ENCODE assay signal across 11 cellular contexts in the genomic region with DNA sequence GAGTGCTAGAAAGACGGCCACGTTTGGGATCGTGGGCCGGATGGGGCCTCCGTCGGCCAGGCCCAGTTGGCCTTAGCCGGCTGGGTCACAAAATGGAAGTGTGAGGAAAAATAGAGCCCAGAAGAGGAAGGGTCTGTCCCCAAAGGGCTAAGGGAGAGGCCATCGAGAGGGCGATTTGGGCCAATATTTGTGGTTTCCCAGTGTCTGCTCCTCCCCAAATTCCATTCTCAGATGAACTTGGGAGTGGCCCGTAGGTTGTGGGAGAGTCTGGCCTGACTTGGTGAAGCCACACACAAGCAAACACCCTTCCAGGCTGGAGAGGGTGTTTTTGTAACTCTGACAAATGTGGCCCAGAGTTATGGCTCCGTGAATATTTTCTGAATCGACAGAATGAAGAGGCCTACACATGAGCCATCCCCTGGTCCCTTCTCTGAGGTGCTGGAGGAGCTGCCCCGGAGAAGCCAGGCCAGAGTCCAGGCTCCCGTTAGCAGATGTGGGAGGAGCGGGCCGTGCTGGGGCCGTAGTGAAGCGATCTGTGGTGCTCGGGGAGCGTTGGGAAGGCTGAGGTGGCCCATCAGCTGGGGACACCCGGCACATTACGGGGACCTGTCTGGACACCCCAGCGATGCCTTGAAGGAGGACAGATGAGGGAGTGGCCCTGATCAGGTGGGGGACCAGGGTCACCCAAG.
DNase-seq lines count a peak whose midpoint lies in the region; ATAC-seq and TF ChIP-seq lines count a peak whose summit lies in the region.
"Had no signal": no experiment of that assay in that cellular context is flagged by ENCODE, and none has a peak within 500 bp of the region (broad histone marks: within the 10 kb centered on the region; RNA-seq: fewer than 3 reads in every experiment).

No MANE protein-coding gene starts in this region.

- no peak overlapping the region for H3K27ac Mint-ChIP-seq in natural killer cell treated with Interleukin-12 subunit alpha and Interleukin-12 subunit beta and Interleukin-15 and Interleukin-18, amount 100 ng/mL, for 72 hours
- H3K27ac Mint-ChIP-seq in natural killer cell: peak overlapping the region in 1 of 2 donors; percentile 7

- peaks cover 0 to 28% of the 10 kb centered on the region in 2 donors for H3K4me1 Mint-ChIP-seq in natural killer cell treated with Interleukin-12 subunit alpha and Interleukin-12 subunit beta and Interleukin-15 and Interleukin-18, amount 100 ng/mL, for 72 hours (ENCODE audit: low read depth in 2 of 2)
- H3K4me1 Mint-ChIP-seq in natural killer cell: peaks cover 39 to 50% of the 10 kb centered on the region in 2 donors

- H3K27ac ChIP-seq in dorsolateral prefrontal cortex (peak overlapping the region; percentile 92 to 100 (median 99)), aorta (ENCODE audit: low read depth in 1 of 2, low read length in 2 of 2) (peak overlapping the region; percentile 45 to 76)

- H3K27me3 Mint-ChIP-seq in natural killer cell treated with Interleukin-12 subunit alpha and Interleukin-12 subunit beta and Interleukin-15 and Interleukin-18, amount 100 ng/mL, for 72 hours: no peaks in the 10 kb centered on the region
- H3K27me3 Mint-ChIP-seq in natural killer cell (ENCODE audit: low read depth in 2 of 2): no peaks in the 10 kb centered on the region
- H3K27me3 Mint-ChIP-seq: CD4-positive, alpha-beta T cell; naive B cell had no signal

- peak; percentile 34 for DNase-seq in natural killer cell treated with Interleukin-12 subunit alpha and Interleukin-12 subunit beta and Interleukin-15 and Interleukin-18, amount 100 ng/mL, for 72 hours (ENCODE audit: low spot score)
- DNase-seq in natural killer cell (no peak), dorsolateral prefrontal cortex (peak in 8 of 10 donors; percentile 27 to 60 (median 40)), lung microvascular endothelial cell (ENCODE audit: low read depth in 2 of 2) (peak; percentile 61 to 67), aorta (peak; percentile 60 to 86), NCI-H82 treated with DMSO at 0.1 percent for 48 hours (lab: John Stamatoyannopoulos, UW; ENCODE audit: unreplicated experiment) (no peak), NCI-H524 treated with DMSO at 0.1 percent for 48 hours (lab: John Stamatoyannopoulos, UW) (no peak)
- DNase-seq: naive B cell, NCI-H2081 had no signal

- WGBS in aorta, 2 donors: 3 to 10% methylated on average over 23 of the region's 23 CpGs

- no peaks in the 10 kb centered on the region for H3K9me3 ChIP-seq in aorta (ENCODE audit: control insufficient read depth, low read length)

- H3K4me3 ChIP-seq in dorsolateral prefrontal cortex: peak overlapping the region; percentile 27 to 98 (median 93)
- H3K4me3 ChIP-seq in aorta (ENCODE audit: low read length in 2 of 2): no peak overlapping the region

- no peaks in the 10 kb centered on the region for H3K36me3 ChIP-seq in aorta (ENCODE audit: control insufficient read depth in 1 of 2, insufficient read depth in 2 of 2, low read length in 1 of 2)

- TF ChIP-seq CTCF in natural killer cell (IDR thresholded peaks at IDR 0.05) (no peak), dorsolateral prefrontal cortex (IDR thresholded peaks at IDR 0.05 in 54 of 56, conservative IDR thresholded peaks at IDR 0.05 in 2 of 56; ENCODE audit: low read depth in 1 of 56, partially characterized antibody in 56 of 56) (no peak)

- H3K4me3 Mint-ChIP-seq in natural killer cell treated with Interleukin-12 subunit alpha and Interleukin-12 subunit beta and Interleukin-15 and Interleukin-18, amount 100 ng/mL, for 72 hours: no peak overlapping the region
- no peak overlapping the region for H3K4me3 Mint-ChIP-seq in natural killer cell

- intact Hi-C loops in natural killer cell (cut with micrococcal nuclease) (no loop called here), dorsolateral prefrontal cortex (cut with DNase I) (loop anchor here in 1 of 2 donors (10.0 kb wide), 1 partner anchor 62 kb away; no protein-coding TSS in a partner anchor), aorta (cut with DNase I) (loop anchor here in 1 of 2 donors (5.0 kb wide), 1 partner anchor 36 kb away; no protein-coding TSS in a partner anchor)

- no peaks in the 10 kb centered on the region for H3K27me3 ChIP-seq in dorsolateral prefrontal cortex
- no peaks in the 10 kb centered on the region for H3K27me3 ChIP-seq in aorta (ENCODE audit: control insufficient read depth in 1 of 2, insufficient read depth in 2 of 2, low read length in 1 of 2)

- ATAC-seq in natural killer cell treated with Interleukin-12 subunit alpha and Interleukin-12 subunit beta and Interleukin-15 and Interleukin-18, amount 100 ng/mL, for 72 hours: no peak
- ATAC-seq in natural killer cell: no peak
- peak; percentile 36 for ATAC-seq in aorta (ENCODE audit: low FRiP score)
- ATAC-seq in GM19452 (IDR thresholded peaks at IDR 0.05; ENCODE audit: unreplicated experiment): no peak

- no peaks in the 10 kb centered on the region for H3K36me3 Mint-ChIP-seq in natural killer cell treated with Interleukin-12 subunit alpha and Interleukin-12 subunit beta and Interleukin-15 and Interleukin-18, amount 100 ng/mL, for 72 hours
- no peaks in the 10 kb centered on the region for H3K36me3 Mint-ChIP-seq in natural killer cell
- H3K36me3 Mint-ChIP-seq: naive B cell had no signal

- H3K4me1 ChIP-seq in aorta (ENCODE audit: control insufficient read depth in 1 of 2, insufficient read depth in 2 of 2, low read length in 2 of 2): no peaks in the 10 kb centered on the region

- no peaks in the 10 kb centered on the region for H3K9me3 Mint-ChIP-seq in natural killer cell treated with Interleukin-12 subunit alpha and Interleukin-12 subunit beta and Interleukin-15 and Interleukin-18, amount 100 ng/mL, for 72 hours
- no peaks in the 10 kb centered on the region for H3K9me3 Mint-ChIP-seq in natural killer cell
- H3K9me3 Mint-ChIP-seq: CD4-positive, alpha-beta T cell; naive B cell had no signal

Comparison
In these comparisons a context has a peak if more than half of its experiments do, and no peak if none do; other contexts are left out.
1. DNase-seq: peak in natural killer cell treated with Interleukin-12 subunit alpha and Interleukin-12 subunit beta and Interleukin-15 and Interleukin-18, amount 100 ng/mL, for 72 hours (single experiment), dorsolateral prefrontal cortex (8 of 10), lung microvascular endothelial cell (2 of 2) and aorta (2 of 2); none in natural killer cell (single experiment), NCI-H82 treated with DMSO at 0.1 percent for 48 hours (single experiment) and NCI-H524 treated with DMSO at 0.1 percent for 48 hours (single experiment).
2. H3K4me3 ChIP-seq: peak in dorsolateral prefrontal cortex (59 of 59); none in aorta (0 of 2).